Comparison of ENCODE assay signal across 29 cellular contexts in the genomic region with DNA sequence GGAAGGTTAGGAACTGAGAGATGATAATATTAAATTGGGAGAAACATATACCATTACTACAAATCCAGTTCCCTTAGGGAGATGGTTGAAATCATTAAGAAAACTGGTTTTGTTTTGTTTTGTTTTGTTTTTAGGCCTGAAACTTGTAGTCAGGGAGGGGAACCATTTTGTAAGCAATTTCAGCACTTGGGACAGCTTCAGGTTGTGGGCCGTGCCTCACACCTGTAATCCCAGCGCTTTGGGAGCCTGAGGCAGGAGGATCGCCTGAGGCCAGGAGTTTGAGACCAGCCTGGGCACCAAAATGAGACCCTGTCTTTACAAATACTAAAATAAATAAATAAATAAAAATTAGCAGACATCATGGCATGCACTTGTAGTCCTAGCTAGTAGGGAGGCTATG.
"Had no signal": no experiment of that assay in that cellular context is flagged by ENCODE, and none has a peak within 500 bp of the region (broad histone marks: within the 10 kb centered on the region; RNA-seq: fewer than 3 reads in every experiment).

No MANE protein-coding gene starts in this region.

- ATAC-seq: activated CD8-positive, alpha-beta memory T cell treated with anti-CD3 and anti-CD28 coated beads, Interleukin-2, amount 10 ng/mL, durations not matched to agents 7 days and 5 days; activated CD8-positive, alpha-beta T cell treated with anti-CD3 and anti-CD28 coated beads, Interleukin-2, amount 10 ng/mL, durations not matched to agents 7 days and 5 days; activated naive CD8-positive, alpha-beta T cell treated with anti-CD3 and anti-CD28 coated beads, Interleukin-2, amount 50 U/mL, for 24 hours had no signal

- FAIRE-seq: bronchial epithelial cell had no signal

- H3K9me3 ChIP-seq: ascending aorta, colonic mucosa had no signal

- H3K4me1 ChIP-seq: ascending aorta, colonic mucosa had no signal

- H3K36me3 ChIP-seq: ascending aorta, cardiac muscle cell, colonic mucosa had no signal

- H3K27ac ChIP-seq: ascending aorta, cardiac muscle cell, colonic mucosa, VCaP had no signal

- H3K27me3 ChIP-seq: ascending aorta, cardiac muscle cell, colonic mucosa had no signal

- H3K4me3 ChIP-seq: ascending aorta, cardiac muscle cell, colonic mucosa had no signal

- DNase-seq: activated B cell treated with CpG ODN at 0.5 μM for 24 hours; activated CD4-positive, alpha-beta memory T cell treated with anti-CD3 and anti-CD28 coated beads, Interleukin-2, amount 10 ng/mL, durations not matched to agents 7 days and 5 days; activated CD4-positive, alpha-beta T cell treated with anti-CD3 and anti-CD28 coated beads for 48 hours; activated CD4-positive, alpha-beta T cell treated with anti-CD3 and anti-CD28 coated beads, Interleukin-2, amount 10 ng/mL, durations not matched to agents 7 days and 5 days; activated CD4-positive, alpha-beta T cell treated with anti-CD3 and anti-CD28 coated beads, Interleukin-2, amount 50 U/mL, for 48 hours; activated CD4-positive, CD25-positive, alpha-beta regulatory T cell treated with anti-CD3 and anti-CD28 coated beads, Interleukin-2, amount 50 U/mL, for 72 hours; activated CD8-positive, alpha-beta memory T cell treated with anti-CD3 and anti-CD28 coated beads for 24 hours; activated CD8-positive, alpha-beta memory T cell treated with anti-CD3 and anti-CD28 coated beads, Interleukin-2, amount 10 ng/mL, durations not matched to agents 7 days and 5 days; activated CD8-positive, alpha-beta memory T cell treated with anti-CD3 and anti-CD28 coated beads, Interleukin-2, amount 50 U/mL, for 48 hours; activated CD8-positive, alpha-beta T cell treated with anti-CD3 and anti-CD28 coated beads, Interleukin-2, amount 10 ng/mL, durations not matched to agents 7 days and 5 days; activated effector memory CD4-positive, alpha-beta T cell treated with Interleukin-2 at 50 U/mL for 16 hours; activated gamma-delta T cell; activated naive CD4-positive, alpha-beta T cell treated with anti-CD3 and anti-CD28 coated beads, Interleukin-2, amount 10 ng/mL, durations not matched to agents 7 days and 5 days; activated naive CD4-positive, alpha-beta T cell treated with Interleukin-2 at 50 U/mL for 16 hours; activated naive CD8-positive, alpha-beta T cell treated with anti-CD3 and anti-CD28 coated beads, Interleukin-2, amount 10 ng/mL, durations not matched to agents 7 days and 5 days; activated naive CD8-positive, alpha-beta T cell treated with anti-CD3 and anti-CD28 coated beads, Interleukin-2, amount 50 U/mL, for 24 hours; activated T-cell treated with anti-CD3 and anti-CD28 coated beads, Interleukin-2, amount 50 U/mL, for 24 hours; activated T-cell treated with anti-CD3 and anti-CD28 coated beads, Interleukin-2, amount 50 U/mL, for 48 hours; amygdala; anterior cingulate cortex; caudate nucleus; cerebellar nuclear complex; colonic mucosa; T-helper 2 cell; T-helper 9 cell had no signal
